In genomic region chr1:153227810-153228209, GRCh38 we compare ENCODE assay signal across 12 cellular contexts. TPM values are rescaled to one million over a fixed set of nuclear protein-coding genes. Genes with fewer than 3 reads are reported as not detected.
"Had no signal": no experiment of that assay in that cellular context is flagged by ENCODE, and none has a peak within 500 bp of the region (broad histone marks: within the 10 kb centered on the region; RNA-seq: fewer than 3 reads in every experiment).

No MANE protein-coding gene starts in this region.

- FAIRE-seq: H1, H54 had no signal

- H3K9me3 ChIP-seq: HAP-1 had no signal

- H3K36me3 ChIP-seq: HAP-1 had no signal

- H3K9ac ChIP-seq: GM23248 had no signal

- H3K4me2 ChIP-seq: GM23338 had no signal

- H3K27ac ChIP-seq: GM23248 had no signal

- H3K4me1 ChIP-seq: HAP-1 had no signal

- H3K4me3 ChIP-seq: GM23248, GM23338, HAP-1 had no signal

- ATAC-seq: GM23338, HCT116 had no signal

- DNase-seq: GM23248, GOT3, H7, H9, HCEC 1CT, HFFc6 had no signal

- H2AFZ ChIP-seq: GM23248, GM23338 had no signal

RNA-seq across cellular contexts. Expression of gene PRR9, which starts 10.4 kb away (rescaled TPM):
- total RNA-seq: GM23248, GM23338, H1, H4, H7, H9, HFFc6 had no signal
- polyA plus RNA-seq: GM23338, H1 had no signal

RNA-seq across cellular contexts. Expression of gene LELP1, which starts 24.6 kb away (rescaled TPM):
- total RNA-seq: GM23248, GM23338, H1, H4, H7, H9, HFFc6 had no signal
- polyA plus RNA-seq: GM23248, GM23338, H1 had no signal

RNA-seq across cellular contexts. Expression of gene LORICRIN, which starts 31.7 kb away (rescaled TPM):
- total RNA-seq: GM23248, GM23338, H1, H4, H7, H9, HFFc6 had no signal
- polyA plus RNA-seq: GM23248, H1 had no signal
